ENCODE assay signal across 9 cellular contexts in the genomic region with DNA sequence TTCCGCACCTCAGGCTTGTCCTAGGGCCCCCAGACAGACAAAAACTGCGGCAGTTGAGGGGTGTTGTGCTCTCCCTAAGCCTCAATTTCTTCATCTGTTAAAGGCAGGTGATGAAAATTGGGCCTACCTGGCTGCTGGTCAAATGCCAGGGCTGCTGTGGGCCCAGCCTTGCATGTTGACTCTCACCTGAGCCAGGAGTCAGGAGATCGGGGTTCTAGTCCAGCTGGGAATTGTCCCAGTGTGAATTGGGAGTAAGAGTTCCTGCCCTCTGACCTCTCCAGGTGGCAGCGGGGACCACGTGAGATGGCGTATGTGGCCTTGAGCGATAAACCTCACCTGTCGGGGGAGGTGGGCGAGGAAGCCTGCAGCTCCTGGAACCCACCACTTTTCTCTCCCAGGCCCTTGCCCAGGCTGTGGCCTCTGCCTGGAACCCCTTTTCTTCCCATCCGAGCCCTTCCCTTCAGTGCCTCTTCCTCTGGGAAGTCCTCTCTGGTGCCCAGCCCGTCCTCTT.
DNase-seq lines count a peak whose midpoint lies in the region; ATAC-seq and TF ChIP-seq lines count a peak whose summit lies in the region.
"Had no signal": no experiment of that assay in that cellular context is flagged by ENCODE, and none has a peak within 500 bp of the region (broad histone marks: within the 10 kb centered on the region; RNA-seq: fewer than 3 reads in every experiment).

No MANE protein-coding gene starts in this region.

- TF ChIP-seq POLR2A in sigmoid colon (IDR thresholded peaks at IDR 0.05) = no peak

- peak overlapping the region; percentile 49 for H3K27ac Mint-ChIP-seq in CD8-positive, alpha-beta T cell
- no peak overlapping the region for H3K27ac Mint-ChIP-seq in activated B cell treated with CpG ODN at 0.5 μM for 24 hours

- H3K27ac ChIP-seq in CD8-positive, alpha-beta T cell (ENCODE audit: low read depth, low read length) = no peak overlapping the region
- peak overlapping the region; percentile 75 to 87 (median 82) for H3K27ac ChIP-seq in sigmoid colon
- H3K27ac ChIP-seq: HL-60 had no signal

- peak overlapping the region; percentile 57 for H3K4me3 ChIP-seq in CD8-positive, alpha-beta T cell (ENCODE audit: low read depth, low read length)
- H3K4me3 ChIP-seq in iPS-15b (ENCODE audit: low read depth, low read length) = peak overlapping the region; percentile 46
- peak overlapping the region in 3 of 4 donors; percentile 32 to 51 (median 49) for H3K4me3 ChIP-seq in sigmoid colon

- no peak for TF ChIP-seq CTCF in CD8-positive, alpha-beta T cell (IDR thresholded peaks at IDR 0.05)
- TF ChIP-seq CTCF in activated B cell treated with CpG ODN at 0.5 μM for 24 hours (IDR thresholded peaks at IDR 0.05) (no peak), sigmoid colon (IDR thresholded peaks at IDR 0.05) (no peak)

- H3K36me3 ChIP-seq in CD8-positive, alpha-beta T cell (ENCODE audit: insufficient read depth, low read length) = no peaks in the 10 kb centered on the region
- H3K36me3 ChIP-seq in iPS-15b (ENCODE audit: control insufficient read depth, insufficient read depth, low read length) (peaks cover 3% of the 10 kb centered on the region), sigmoid colon (no peaks in the 10 kb centered on the region)

- WGBS in sigmoid colon, 2 donors = 89 to 92% methylated on average over 11 of the region's 11 CpGs

- peaks cover 22% of the 10 kb centered on the region for H3K4me1 ChIP-seq in CD8-positive, alpha-beta T cell (ENCODE audit: insufficient read depth, low read length)
- peaks cover 5% of the 10 kb centered on the region for H3K4me1 ChIP-seq in iPS-15b (ENCODE audit: control insufficient read depth, insufficient read depth, low read length)
- H3K4me1 ChIP-seq in sigmoid colon = peaks cover 0 to 49% (median 41%) of the 10 kb centered on the region in 4 donors

- TF ChIP-seq EP300 in sigmoid colon (IDR thresholded peaks at IDR 0.05) = no peak

- CTCF ChIA-PET in CD8-positive, alpha-beta T cell (lab: Charles Lee) = interaction anchor here (1.1 to 2.0 kb wide), 5 partner anchors 83 to 289 kb away, joined by 4 to 7 read pairs (median 4); no protein-coding TSS in a partner anchor
- CTCF ChIA-PET in activated B cell treated with CpG ODN at 0.5 μM for 24 hours (lab: Charles Lee) = interaction anchor here (1.3 kb wide), 1 partner anchor 62 kb away, joined by 3 read pairs; no protein-coding TSS in a partner anchor

- no peak for ATAC-seq in CD8-positive, alpha-beta T cell
- ATAC-seq in activated B cell treated with CpG ODN at 0.5 μM for 24 hours (ENCODE audit: low read depth) (no peak), GM21576 (IDR thresholded peaks at IDR 0.05; ENCODE audit: unreplicated experiment) (no peak)

- H3K9ac ChIP-seq in iPS-15b (ENCODE audit: low read depth, low read length) = no peak overlapping the region

- intact Hi-C loops in CD8-positive, alpha-beta T cell (cut with DNase I, micrococcal nuclease) = loop anchor here in 1 of 2 experiments (2.0 kb wide), 1 partner anchor 147 kb away; no protein-coding TSS in a partner anchor
- intact Hi-C loops in activated B cell treated with CpG ODN at 0.5 μM for 24 hours (cut with micrococcal nuclease) = loop anchor here (2.0 to 5.0 kb wide), 5 partner anchors 15 to 286 kb away; no protein-coding TSS in a partner anchor
- intact Hi-C loops in sigmoid colon (cut with DNase I) = loop anchor here (5.0 kb wide), 3 partner anchors 161 to 291 kb away; no protein-coding TSS in a partner anchor

- no peaks in the 10 kb centered on the region for H3K36me3 Mint-ChIP-seq in CD8-positive, alpha-beta T cell
- H3K36me3 Mint-ChIP-seq in activated B cell treated with CpG ODN at 0.5 μM for 24 hours (ENCODE audit: low read depth) = no peaks in the 10 kb centered on the region

- POLR2A ChIA-PET in CD8-positive, alpha-beta T cell (lab: Charles Lee) = interaction anchor here (0.9 to 2.2 kb wide), 7 partner anchors 12 to 144 kb away, joined by 3 to 16 read pairs (median 4); partner anchors contain the start of gene IER5L
- POLR2A ChIA-PET in activated B cell treated with CpG ODN at 0.5 μM for 24 hours (lab: Charles Lee) = interaction anchor here (1.2 to 2.9 kb wide), 5 partner anchors 14 to 175 kb away, joined by 3 to 17 read pairs (median 6); no protein-coding TSS in a partner anchor

- peak overlapping the region; percentile 54 for H3K4me3 Mint-ChIP-seq in CD8-positive, alpha-beta T cell
- H3K4me3 Mint-ChIP-seq in activated B cell treated with CpG ODN at 0.5 μM for 24 hours = peak overlapping the region; percentile 41

- no peaks in the 10 kb centered on the region for H3K9me3 ChIP-seq in CD8-positive, alpha-beta T cell (ENCODE audit: low read length)
- no peaks in the 10 kb centered on the region for H3K9me3 ChIP-seq in iPS-15b (ENCODE audit: control insufficient read depth, insufficient read depth, low read length)
- no peaks in the 10 kb centered on the region for H3K9me3 ChIP-seq in sigmoid colon

- H3K27me3 ChIP-seq in CD8-positive, alpha-beta T cell (ENCODE audit: insufficient read depth, low read length) = no peaks in the 10 kb centered on the region
- no peaks in the 10 kb centered on the region for H3K27me3 ChIP-seq in iPS-15b (ENCODE audit: control insufficient read depth, insufficient read depth, low read length)
- H3K27me3 ChIP-seq in sigmoid colon = no peaks in the 10 kb centered on the region

- no peak for DNase-seq in CD8-positive, alpha-beta T cell
- DNase-seq in activated B cell treated with CpG ODN at 0.5 μM for 24 hours (no peak), sigmoid colon (peak; percentile 57), 8988T (no peak), kidney tubule cell (ENCODE audit: low spot score) (no peak), iPS-NIHi11 (ENCODE audit: low spot score) (no peak)

- peaks cover 11% of the 10 kb centered on the region for H3K4me1 Mint-ChIP-seq in CD8-positive, alpha-beta T cell (ENCODE audit: low read depth)
- H3K4me1 Mint-ChIP-seq in activated B cell treated with CpG ODN at 0.5 μM for 24 hours = peaks cover 13% of the 10 kb centered on the region

- no peaks in the 10 kb centered on the region for H3K27me3 Mint-ChIP-seq in CD8-positive, alpha-beta T cell (ENCODE audit: low read depth)
- peaks cover 5% of the 10 kb centered on the region for H3K27me3 Mint-ChIP-seq in activated B cell treated with CpG ODN at 0.5 μM for 24 hours

- no peaks in the 10 kb centered on the region for H3K9me3 Mint-ChIP-seq in CD8-positive, alpha-beta T cell
- no peaks in the 10 kb centered on the region for H3K9me3 Mint-ChIP-seq in activated B cell treated with CpG ODN at 0.5 μM for 24 hours
